8 cellular contexts compared by ENCODE assay signal in the genomic region with DNA sequence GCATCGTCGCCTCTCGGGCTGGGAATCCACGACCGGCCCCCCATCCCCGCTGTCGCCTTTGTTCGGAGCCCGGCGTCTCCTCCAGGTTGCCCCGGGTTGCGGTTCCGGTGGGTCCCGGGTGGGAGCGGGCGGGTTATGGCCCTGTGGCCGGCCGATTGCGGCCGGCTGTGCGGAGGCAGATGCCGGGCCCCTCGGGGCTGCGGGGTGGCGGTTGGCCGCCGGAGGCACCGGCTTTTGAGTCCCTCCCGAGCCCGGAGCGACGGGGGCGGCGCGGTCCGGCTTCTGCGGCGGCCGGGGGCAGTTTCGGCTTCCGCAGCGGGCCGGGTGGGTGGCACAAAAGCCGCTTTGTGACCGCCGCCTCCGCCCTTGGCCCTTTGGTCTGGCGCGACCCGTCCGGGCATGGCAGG. TPM values are rescaled to one million over a fixed set of nuclear protein-coding genes. Genes with fewer than 3 reads are reported as not detected.
DNase-seq lines count a peak whose midpoint lies in the region; ATAC-seq and TF ChIP-seq lines count a peak whose summit lies in the region.

No MANE protein-coding gene starts in this region.

- WGBS in thymus = under 1% methylated on average over 51 of the region's 51 CpGs

- H3K36me3 ChIP-seq in thymus (ENCODE audit: control insufficient read depth, insufficient read depth) = no peaks in the 10 kb centered on the region

- H3K27me3 ChIP-seq in thymus (ENCODE audit: control insufficient read depth, insufficient read depth) = no peaks in the 10 kb centered on the region

- H3K27ac ChIP-seq in thymus (ENCODE audit: low read depth) = peak overlapping the region; percentile 100

- no peak for DNase-seq in activated CD4-positive, alpha-beta T cell treated with anti-CD3 and anti-CD28 coated beads for 36 hours
- no peak for DNase-seq in activated CD4-positive, alpha-beta T cell treated with anti-CD3 and anti-CD28 coated beads for 4 hours
- DNase-seq in left lobe of liver (ENCODE audit: low spot score) = no peak
- no peak for DNase-seq in HK-2 (ENCODE audit: unreplicated experiment)
- DNase-seq in cerebellum (ENCODE audit: low spot score) = no peak

- no peaks in the 10 kb centered on the region for H3K27me3 Mint-ChIP-seq in activated CD4-positive, alpha-beta T cell treated with anti-CD3 and anti-CD28 coated beads for 36 hours
- peaks cover 14% of the 10 kb centered on the region for H3K27me3 Mint-ChIP-seq in brain

- H3K27ac Mint-ChIP-seq in activated CD4-positive, alpha-beta T cell treated with anti-CD3 and anti-CD28 coated beads for 36 hours = peak overlapping the region; percentile 98
- H3K27ac Mint-ChIP-seq in brain = peak overlapping the region; percentile 96 to 100 (median 99)

- CTCF ChIA-PET in activated CD4-positive, alpha-beta T cell treated with anti-CD3 and anti-CD28 coated beads for 36 hours (lab: Charles Lee) = no interaction called here

- H3K4me1 ChIP-seq in thymus (ENCODE audit: control insufficient read depth, insufficient read depth, low read length) = peaks cover 3% of the 10 kb centered on the region

- no peak for ATAC-seq in activated CD4-positive, alpha-beta T cell treated with anti-CD3 and anti-CD28 coated beads for 36 hours
- ATAC-seq in HG03432 (IDR thresholded peaks at IDR 0.05; ENCODE audit: unreplicated experiment) = peak; percentile 0
- ATAC-seq in left lobe of liver = peak; percentile 24

- POLR2A ChIA-PET in activated CD4-positive, alpha-beta T cell treated with anti-CD3 and anti-CD28 coated beads for 36 hours (lab: Charles Lee) = interaction anchor here (1.1 kb wide), 1 partner anchor 63 kb away, joined by 4 read pairs; the partner anchor contains the start of gene PHF3

- H3K4me3 ChIP-seq in thymus (ENCODE audit: low read length) = peak overlapping the region; percentile 95

- peaks cover 27% of the 10 kb centered on the region for H3K36me3 Mint-ChIP-seq in activated CD4-positive, alpha-beta T cell treated with anti-CD3 and anti-CD28 coated beads for 36 hours (ENCODE audit: low read depth)
- H3K36me3 Mint-ChIP-seq in brain = peaks cover 27% of the 10 kb centered on the region

- H3K4me1 Mint-ChIP-seq in activated CD4-positive, alpha-beta T cell treated with anti-CD3 and anti-CD28 coated beads for 36 hours = peaks cover 33% of the 10 kb centered on the region
- H3K4me1 Mint-ChIP-seq in brain = peaks cover 53% of the 10 kb centered on the region

- intact Hi-C loops in activated CD4-positive, alpha-beta T cell treated with anti-CD3 and anti-CD28 coated beads for 36 hours (cut with DNase I, micrococcal nuclease) = loop anchor here in 1 of 2 experiments (1.0 kb wide), 2 partner anchors 63 to 220 kb away; partner anchors contain the start of gene PHF3

- H3K9me3 ChIP-seq in thymus (ENCODE audit: control insufficient read depth) = no peaks in the 10 kb centered on the region

- H3K9me3 Mint-ChIP-seq in activated CD4-positive, alpha-beta T cell treated with anti-CD3 and anti-CD28 coated beads for 36 hours (ENCODE audit: low read depth) = no peaks in the 10 kb centered on the region
- H3K9me3 Mint-ChIP-seq in brain = peaks cover 0 to 5% (median 5%) of the 10 kb centered on the region in 5 experiments

- H3K4me3 Mint-ChIP-seq in activated CD4-positive, alpha-beta T cell treated with anti-CD3 and anti-CD28 coated beads for 36 hours = peak overlapping the region; percentile 95
- peak overlapping the region; percentile 94 to 100 (median 96) for H3K4me3 Mint-ChIP-seq in brain

- TF ChIP-seq CTCF in brain (conservative IDR thresholded peaks at IDR 0.05) = no peak

RNA-seq across cellular contexts. Expression of gene PTP4A1, which starts 0.5 kb away (rescaled TPM):
- 10 to 100 TPM; 42.6 to 51.9 TPM for total RNA-seq in activated CD4-positive, alpha-beta T cell treated with anti-CD3 and anti-CD28 coated beads for 36 hours
- polyA plus RNA-seq in brain (ENCODE audit: insufficient read depth, low read depth, low replicate concordance) (42.1 TPM), thymus (38.5 TPM)
- total RNA-seq in left lobe of liver (118 TPM), cerebellum (54.4 TPM)
